11 cellular contexts compared by ENCODE assay signal in the genomic region with DNA sequence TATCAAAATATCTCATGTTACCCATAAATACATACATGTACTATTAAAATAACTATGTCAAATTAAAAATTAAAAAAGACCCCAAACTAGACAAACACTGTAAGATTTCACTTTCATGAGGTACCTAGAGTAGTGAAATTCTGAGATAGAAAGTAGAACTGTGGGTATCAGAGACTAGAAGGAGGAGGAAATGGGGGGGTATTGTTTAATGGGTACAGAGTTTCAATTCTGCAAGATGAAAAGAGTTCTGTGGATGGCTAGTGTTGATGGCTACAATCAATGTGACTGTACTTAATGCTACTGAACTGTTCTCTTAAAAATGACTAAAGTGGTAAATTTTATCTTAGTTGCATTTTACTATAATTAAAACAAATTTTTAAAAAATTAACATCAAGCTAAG. TPM values are rescaled to one million over a fixed set of nuclear protein-coding genes. Genes with fewer than 3 reads are reported as not detected.
DNase-seq lines count a peak whose midpoint lies in the region; ATAC-seq and TF ChIP-seq lines count a peak whose summit lies in the region.
"Had no signal": no experiment of that assay in that cellular context is flagged by ENCODE, and none has a peak within 500 bp of the region (broad histone marks: within the 10 kb centered on the region; RNA-seq: fewer than 3 reads in every experiment).

No MANE protein-coding gene starts in this region.

- H3K4me1 Mint-ChIP-seq in CD4-positive, alpha-beta T cell (ENCODE audit: low read depth): peaks cover 93% of the 10 kb centered on the region
- H3K4me1 Mint-ChIP-seq in Calu3 (ENCODE audit: low read depth, unreplicated experiment): peaks cover 20% of the 10 kb centered on the region

- H3K36me3 Mint-ChIP-seq in CD4-positive, alpha-beta T cell (ENCODE audit: low read depth): peaks cover 43% of the 10 kb centered on the region
- no peaks in the 10 kb centered on the region for H3K36me3 Mint-ChIP-seq in Calu3 (ENCODE audit: insufficient read depth, unreplicated experiment)

- peak overlapping the region; percentile 5 for H3K4me3 Mint-ChIP-seq in CD4-positive, alpha-beta T cell
- no peak overlapping the region for H3K4me3 Mint-ChIP-seq in Calu3 (ENCODE audit: low read depth, unreplicated experiment)

- POLR2A ChIA-PET in CD4-positive, alpha-beta T cell (lab: Charles Lee): interaction anchor here (1.0 to 1.5 kb wide), 2 partner anchors 20 to 41 kb away, joined by 3 to 5 read pairs; no protein-coding TSS in a partner anchor

- no peak overlapping the region for H2AFZ ChIP-seq in MM.1S (ENCODE audit: low read length)

- H3K27me3 ChIP-seq in CD4-positive, alpha-beta T cell (ENCODE audit: control insufficient read depth, insufficient read depth, low read length): no peaks in the 10 kb centered on the region
- H3K27me3 ChIP-seq in MM.1S (replicated peaks; ENCODE audit: insufficient read depth, low read length) (0 out of 2 replicates have a peak, but pooled peaks cover 11% of the 10 kb centered on the region), psoas muscle (ENCODE audit: insufficient read depth in 3 of 3, low read length in 2 of 3) (no peaks in the 10 kb centered on the region)

- H3K4me1 ChIP-seq in MM.1S (ENCODE audit: low read length) (peaks cover 14% of the 10 kb centered on the region; the same call in 1 of the 2 replicates), psoas muscle (peaks cover 36% of the 10 kb centered on the region)

- no peak overlapping the region for H3K27ac ChIP-seq in CD4-positive, alpha-beta T cell (ENCODE audit: low read depth, low read length)
- H3K27ac ChIP-seq in MM.1S (ENCODE audit: low read length) (no peak overlapping the region), psoas muscle (no peak overlapping the region)

- H3K9me2 ChIP-seq in MM.1S (replicated peaks; ENCODE audit: insufficient read depth, low read length): no peaks in the 10 kb centered on the region

- H3K9me3 ChIP-seq in CD4-positive, alpha-beta T cell (ENCODE audit: control insufficient read depth, low read length): peaks cover 1% of the 10 kb centered on the region
- H3K9me3 ChIP-seq in MM.1S (replicated peaks; ENCODE audit: insufficient read depth, low read length) (no peaks in the 10 kb centered on the region), psoas muscle (peaks cover 12% of the 10 kb centered on the region)

- no peak overlapping the region for H3K4me2 ChIP-seq in MM.1S (ENCODE audit: low read depth, low read length)

- TF ChIP-seq CTCF in CD4-positive, alpha-beta T cell (IDR thresholded peaks at IDR 0.05): no peak
- no peak for TF ChIP-seq CTCF in MM.1S (IDR thresholded peaks at IDR 0.05; ENCODE audit: low read length)
- TF ChIP-seq CTCF in Calu3 (IDR thresholded peaks at IDR 0.05; ENCODE audit: unreplicated experiment): no peak
- no peak for TF ChIP-seq CTCF in psoas muscle (IDR thresholded peaks at IDR 0.05)

- H3K79me2 ChIP-seq in MM.1S (ENCODE audit: low read length): peaks cover 95% of the 10 kb centered on the region

- no peak overlapping the region for H3K9ac ChIP-seq in MM.1S (ENCODE audit: low read length)

- peak overlapping the region; percentile 88 for H3K27ac Mint-ChIP-seq in CD4-positive, alpha-beta T cell
- no peak overlapping the region for H3K27ac Mint-ChIP-seq in Calu3 (ENCODE audit: unreplicated experiment)
- H3K27ac Mint-ChIP-seq: progenitor cell of endocrine pancreas had no signal

- intact Hi-C loops in CD4-positive, alpha-beta T cell (cut with DNase I, micrococcal nuclease): loop anchor here in 1 of 2 experiments (5.0 kb wide), 1 partner anchor 35 kb away; the partner anchor contains the start of gene RFX7
- intact Hi-C loops in Calu3 (cut with micrococcal nuclease; ENCODE audit: unreplicated experiment) (no loop called here), psoas muscle (cut with DNase I) (no loop called here)

- ATAC-seq in CD4-positive, alpha-beta T cell (ENCODE audit: poor library complexity): peak; percentile 58
- ATAC-seq in GM19043 (IDR thresholded peaks at IDR 0.05; ENCODE audit: low read depth, unreplicated experiment): peak; percentile 87
- peak; percentile 68 for ATAC-seq in HG02852 (IDR thresholded peaks at IDR 0.05; ENCODE audit: unreplicated experiment)
- ATAC-seq in psoas muscle: no peak
- ATAC-seq: HepG2 had no signal

- H3K4me3 ChIP-seq in MM.1S (ENCODE audit: low read length): no peak overlapping the region
- no peak overlapping the region for H3K4me3 ChIP-seq in psoas muscle

- CTCF ChIA-PET in CD4-positive, alpha-beta T cell (lab: Charles Lee): interaction anchor here (0.9 kb wide), 1 partner anchor 30 kb away, joined by 3 read pairs; no protein-coding TSS in a partner anchor
- CTCF ChIA-PET in Calu3 (lab: Charles Lee): no interaction called here

- no peaks in the 10 kb centered on the region for H3K27me3 Mint-ChIP-seq in CD4-positive, alpha-beta T cell
- no peaks in the 10 kb centered on the region for H3K27me3 Mint-ChIP-seq in Calu3 (ENCODE audit: unreplicated experiment)
- H3K27me3 Mint-ChIP-seq: progenitor cell of endocrine pancreas had no signal

- H3K9me3 Mint-ChIP-seq in CD4-positive, alpha-beta T cell: peaks cover 6% of the 10 kb centered on the region
- H3K9me3 Mint-ChIP-seq in Calu3 (ENCODE audit: low read depth, unreplicated experiment): peaks cover 2% of the 10 kb centered on the region

- peaks cover 64% of the 10 kb centered on the region for H4K20me1 ChIP-seq in MM.1S (ENCODE audit: insufficient read depth, low read length)

- DNase-seq in CD4-positive, alpha-beta T cell: no peak
- DNase-seq in MM.1S (peak; percentile 55), middle frontal gyrus (ENCODE audit: extremely low spot score, low spot score) (no peak), activated gamma-delta T cell treated with Interleukin-2 at 50 U/mL for 16 hours (no peak), Calu3 (no peak), psoas muscle (no peak)
- DNase-seq: NCI-H345 had no signal

- H3F3A ChIP-seq in MM.1S (ENCODE audit: insufficient read depth, low read length): 0 out of 2 replicates have a peak, but pooled peaks cover 5% of the 10 kb centered on the region

- H3K36me3 ChIP-seq in MM.1S (replicated peaks; ENCODE audit: insufficient read depth, low read length) (no peaks in the 10 kb centered on the region), psoas muscle (ENCODE audit: insufficient read depth in 1 of 2, low read depth in 1 of 2) (no peaks in the 10 kb centered on the region)

- no TSS peak for BruUV-seq in Calu3 (replicated peaks; lab: Mats Ljungman, UMichigan)

RNA-seq across cellular contexts. Expression of gene RFX7, which starts 36.6 kb away (rescaled TPM):
- 10 to 100 TPM; 22.5 to 23.6 TPM for total RNA-seq in CD4-positive, alpha-beta T cell
- 28.3 and 31.4 TPM in 2 replicates for total RNA-seq in Calu3 (2022)
- 10 to 100 TPM; 11.8 to 17.6 (median 14.3) TPM for total RNA-seq in psoas muscle
- polyA plus RNA-seq in psoas muscle: 1 to 10 TPM in 2 of 3 donors, under 1 TPM in 1; 0.83 to 6.1 (median 2.2) TPM

Comparison
In these comparisons a context has a peak if more than half of its experiments do, and no peak if none do; other contexts are left out.
1. ATAC-seq: peak in CD4-positive, alpha-beta T cell (single experiment), GM19043 (single experiment) and HG02852 (single experiment); none in psoas muscle (0 of 4).